8 cellular contexts compared by ENCODE assay signal in genomic region chr6:87078983-87079616, GRCh38. TPM values are rescaled to one million over a fixed set of nuclear protein-coding genes. Genes with fewer than 3 reads are reported as not detected.
DNase-seq lines count a peak whose midpoint lies in the region; ATAC-seq and TF ChIP-seq lines count a peak whose summit lies in the region.

No MANE protein-coding gene starts in this region.

- no peak overlapping the region for H3K4me3 ChIP-seq in cardiac fibroblast (replicated peaks in 1 of 2; ENCODE audit: low read depth in 2 of 2, low read length in 2 of 2)

- H3K4me1 Mint-ChIP-seq in activated B cell treated with CpG ODN at 0.5 μM for 24 hours, result peaks cover 12% of the 10 kb centered on the region

- H3K36me3 Mint-ChIP-seq in activated B cell treated with CpG ODN at 0.5 μM for 24 hours (ENCODE audit: low read depth), result no peaks in the 10 kb centered on the region

- TF ChIP-seq CTCF in activated B cell treated with CpG ODN at 0.5 μM for 24 hours (IDR thresholded peaks at IDR 0.05), result peak; percentile 70
- peak; percentile 97 for TF ChIP-seq CTCF in cardiac fibroblast (IDR thresholded peaks at IDR 0.05; ENCODE audit: low read depth, low read length)

- peak; percentile 16 to 66 (median 54) for DNase-seq in NCI-H1417 (lab: John Stamatoyannopoulos, UW)
- no peak for DNase-seq in NCI-H1417 treated with DMSO at 0.1 percent for 48 hours (lab: John Stamatoyannopoulos, UW)
- peak; percentile 24 for DNase-seq in NCI-H2029 treated with DMSO at 0.1 percent for 48 hours (lab: John Stamatoyannopoulos, UW)
- peak; percentile 23 for DNase-seq in activated B cell treated with CpG ODN at 0.5 μM for 24 hours
- DNase-seq in cardiac fibroblast (ENCODE audit: low read depth in 2 of 2), result peak; percentile 68 to 74
- DNase-seq in left lobe of liver (ENCODE audit: low spot score), result peak; percentile 64
- DNase-seq in stimulated activated CD4-positive, alpha-beta T cell treated with anti-CD3 and anti-CD28 coated beads, Interleukin-4, amount 100 ng/mL, for 24 hours, result peak; percentile 66

- intact Hi-C loops in activated B cell treated with CpG ODN at 0.5 μM for 24 hours (cut with micrococcal nuclease), result no loop called here

- POLR2A ChIA-PET in activated B cell treated with CpG ODN at 0.5 μM for 24 hours (lab: Charles Lee), result no interaction called here

- H3K9me3 Mint-ChIP-seq in activated B cell treated with CpG ODN at 0.5 μM for 24 hours, result no peaks in the 10 kb centered on the region

- no peaks in the 10 kb centered on the region for H3K27me3 Mint-ChIP-seq in activated B cell treated with CpG ODN at 0.5 μM for 24 hours

- H3K4me3 Mint-ChIP-seq in activated B cell treated with CpG ODN at 0.5 μM for 24 hours, result no peak overlapping the region

- ATAC-seq in HG02610 (IDR thresholded peaks at IDR 0.05; ENCODE audit: unreplicated experiment) (peak; percentile 73), activated B cell treated with CpG ODN at 0.5 μM for 24 hours (ENCODE audit: low read depth) (peak; percentile 69), left lobe of liver (peak; percentile 99)

- H3K27ac Mint-ChIP-seq in activated B cell treated with CpG ODN at 0.5 μM for 24 hours, result no peak overlapping the region

- CTCF ChIA-PET in activated B cell treated with CpG ODN at 0.5 μM for 24 hours (lab: Charles Lee), result interaction anchor here (0.7 to 3.0 kb wide), 11 partner anchors 9 to 1904 kb away, joined by 3 to 32 read pairs (median 5); partner anchors contain the start of gene CGA

RNA-seq across cellular contexts. Expression of gene CGA, which starts 15.8 kb away (rescaled TPM):
- total RNA-seq in activated B cell treated with CpG ODN at 0.5 μM for 24 hours, result not detected in 2 replicates
- 0.25 TPM for total RNA-seq in left lobe of liver
